ENCODE assay signal across 1 cellular context in genomic region chr17:16023881-16024280, GRCh38.
TF ChIP-seq lines count a peak whose summit lies in the region.

No MANE protein-coding gene starts in this region.

TF ChIP-seq in GM23338, 12 proteins besides CTCF, POLR2A, EP300 and RAD21 (continued from another document):
- TF ChIP-seq ZNF462 (CRISPR knock-in tag; IDR thresholded peaks at IDR 0.05): no peak
- no peak for TF ChIP-seq EZH2 (IDR thresholded peaks at IDR 0.05; ENCODE audit: low read depth, unreplicated experiment)
- TF ChIP-seq NANOG (IDR thresholded peaks at IDR 0.05; ENCODE audit: borderline replicate concordance): no peak
- no peak for TF ChIP-seq CREB1 (CRISPR knock-in tag; IDR thresholded peaks at IDR 0.05; ENCODE audit: low read depth)
- no peak for TF ChIP-seq ZNF331 (CRISPR knock-in tag; IDR thresholded peaks at IDR 0.05; ENCODE audit: low read depth)
